Comparison of ENCODE assay signal across 11 cellular contexts in genomic region chr17:65243838-65244237, GRCh38.
DNase-seq lines count a peak whose midpoint lies in the region; ATAC-seq, FAIRE-seq and TF ChIP-seq lines count a peak whose summit lies in the region.
"Had no signal": no experiment of that assay in that cellular context is flagged by ENCODE, and none has a peak within 500 bp of the region (broad histone marks: within the 10 kb centered on the region; RNA-seq: fewer than 3 reads in every experiment).

No MANE protein-coding gene starts in this region.

- H3K9ac ChIP-seq in endothelial cell of umbilical vein (replicated peaks; ENCODE audit: extremely low read depth, insufficient read depth, low read length) (no peak overlapping the region), parathyroid adenoma (no peak overlapping the region)

- ATAC-seq in naive thymus-derived CD4-positive, alpha-beta T cell: no peak
- ATAC-seq in GM19035 (IDR thresholded peaks at IDR 0.05; ENCODE audit: unreplicated experiment): no peak

- no peak overlapping the region for H3K4me3 ChIP-seq in endothelial cell of umbilical vein (replicated peaks in 1 of 3; ENCODE audit: insufficient read depth in 1 of 3, low read depth in 1 of 3, low read length in 3 of 3)
- H3K4me3 ChIP-seq in parathyroid adenoma (ENCODE audit: low read depth, low read length): no peak overlapping the region
- H3K4me3 ChIP-seq in naive thymus-derived CD4-positive, alpha-beta T cell (ENCODE audit: low read length): no peak overlapping the region

- dilution Hi-C loops in endothelial cell of umbilical vein (cut with MboI; ENCODE audit: extremely low pct_ligation_motif_present, low sequenced_read_pairs): no loop called here

- H4K20me1 ChIP-seq in endothelial cell of umbilical vein (replicated peaks; ENCODE audit: control insufficient read depth, extremely low read depth, insufficient read depth, low read length): no peaks in the 10 kb centered on the region

- no peaks in the 10 kb centered on the region for H3K27me3 ChIP-seq in endothelial cell of umbilical vein (ENCODE audit: control insufficient read depth in 2 of 2, insufficient read depth in 2 of 2, low read length in 2 of 2)
- no peaks in the 10 kb centered on the region for H3K27me3 ChIP-seq in parathyroid adenoma (ENCODE audit: control insufficient read depth, insufficient read depth, low read length)
- H3K27me3 ChIP-seq in naive thymus-derived CD4-positive, alpha-beta T cell (ENCODE audit: control insufficient read depth in 2 of 2, insufficient read depth in 2 of 2, low read length in 2 of 2): no peaks in the 10 kb centered on the region

- H3K36me3 ChIP-seq in endothelial cell of umbilical vein (ENCODE audit: control insufficient read depth in 2 of 2, extremely low read depth in 1 of 2, insufficient read depth in 2 of 2, low read length in 2 of 2): no peaks in the 10 kb centered on the region
- H3K36me3 ChIP-seq in parathyroid adenoma (ENCODE audit: control insufficient read depth, insufficient read depth, low read length): no peaks in the 10 kb centered on the region
- H3K36me3 ChIP-seq in naive thymus-derived CD4-positive, alpha-beta T cell (ENCODE audit: control insufficient read depth in 2 of 3, insufficient read depth in 3 of 3, low read length in 3 of 3): no peaks in the 10 kb centered on the region

- TF ChIP-seq CTCF in endothelial cell of umbilical vein (IDR thresholded peaks at IDR 0.05; ENCODE audit: extremely low read depth in 1 of 2, insufficient read depth in 1 of 2, low read depth in 1 of 2, low read length in 2 of 2): no peak
- TF ChIP-seq CTCF in parathyroid adenoma (IDR thresholded peaks at IDR 0.05): no peak

- no TSS peak for BruUV-seq in endothelial cell of umbilical vein (replicated peaks; lab: Mats Ljungman, UMichigan)

- POLR2A ChIA-PET in endothelial cell of umbilical vein (lab: Charles Lee): no interaction called here
- POLR2A ChIA-PET in naive thymus-derived CD4-positive, alpha-beta T cell (lab: Charles Lee): no interaction called here

- DNase-seq in DMS53 (lab: John Stamatoyannopoulos, UW) (peak; percentile 10), DMS53 treated with DMSO at 0.1 percent for 48 hours (lab: John Stamatoyannopoulos, UW; ENCODE audit: unreplicated experiment) (no peak), NCI-H510A treated with DMSO at 0.1 percent for 48 hours (lab: John Stamatoyannopoulos, UW) (peak; percentile 31), endothelial cell of umbilical vein (ENCODE audit: low read depth, low spot score) (peak; percentile 17)
- no peak for DNase-seq in activated T-cell treated with anti-CD3 and anti-CD28 coated beads, Interleukin-2, amount 50 U/mL, for 1 hour
- no peak for DNase-seq in naive thymus-derived CD4-positive, alpha-beta T cell
- DNase-seq: stimulated activated CD4-positive, alpha-beta T cell treated with anti-CD3 and anti-CD28 coated beads, Interleukin-4, amount 100 ng/mL, for 4 hours had no signal

- H3K27me3 Mint-ChIP-seq in naive thymus-derived CD4-positive, alpha-beta T cell: peaks cover 0 to 19% (median 11%) of the 10 kb centered on the region in 5 donors

- no peak for FAIRE-seq in endothelial cell of umbilical vein (lab: Jason Lieb, UNC)
- FAIRE-seq: GM19239 had no signal

- H3K4me1 ChIP-seq in endothelial cell of umbilical vein (ENCODE audit: control insufficient read depth, extremely low read depth, insufficient read depth, low read length): no peaks in the 10 kb centered on the region
- H3K4me1 ChIP-seq in parathyroid adenoma: peaks cover 3% of the 10 kb centered on the region
- no peaks in the 10 kb centered on the region for H3K4me1 ChIP-seq in naive thymus-derived CD4-positive, alpha-beta T cell (ENCODE audit: control insufficient read depth in 2 of 2, insufficient read depth in 2 of 2, low read length in 2 of 2)

- no peak overlapping the region for H3K4me2 ChIP-seq in endothelial cell of umbilical vein (ENCODE audit: insufficient read depth, low read length)
- H3K4me2 ChIP-seq in parathyroid adenoma (ENCODE audit: low read length): no peak overlapping the region

- intact Hi-C loops in endothelial cell of umbilical vein (cut with micrococcal nuclease): no loop called here
- intact Hi-C loops in naive thymus-derived CD4-positive, alpha-beta T cell (cut with micrococcal nuclease): no loop called here

- no peaks in the 10 kb centered on the region for H3K79me2 ChIP-seq in endothelial cell of umbilical vein (ENCODE audit: control insufficient read depth, insufficient read depth, low read length)
- H3K79me2 ChIP-seq in parathyroid adenoma: no peaks in the 10 kb centered on the region

- H3K9me1 ChIP-seq in endothelial cell of umbilical vein (replicated peaks; ENCODE audit: control insufficient read depth, extremely low read depth, insufficient read depth, low read length): no peaks in the 10 kb centered on the region

- no peaks in the 10 kb centered on the region for H3K36me3 Mint-ChIP-seq in naive thymus-derived CD4-positive, alpha-beta T cell

- H2AFZ ChIP-seq in endothelial cell of umbilical vein (ENCODE audit: low read depth, low read length) (no peak overlapping the region), parathyroid adenoma (peak overlapping the region; percentile 64)

- peaks cover 0 to 3% (median 0%) of the 10 kb centered on the region in 11 donors for H3K9me3 Mint-ChIP-seq in naive thymus-derived CD4-positive, alpha-beta T cell

- no peak overlapping the region for H3K4me3 Mint-ChIP-seq in naive thymus-derived CD4-positive, alpha-beta T cell

- H3K9me3 ChIP-seq in endothelial cell of umbilical vein (replicated peaks; ENCODE audit: control insufficient read depth, insufficient read depth, low read length): no peaks in the 10 kb centered on the region
- no peaks in the 10 kb centered on the region for H3K9me3 ChIP-seq in parathyroid adenoma (ENCODE audit: control insufficient read depth, low read length)
- H3K9me3 ChIP-seq in naive thymus-derived CD4-positive, alpha-beta T cell (ENCODE audit: control insufficient read depth in 2 of 3, low read length in 3 of 3): no peaks in the 10 kb centered on the region

- no peak overlapping the region for H3K27ac Mint-ChIP-seq in naive thymus-derived CD4-positive, alpha-beta T cell

- no peak for TF ChIP-seq POLR2A in endothelial cell of umbilical vein (IDR thresholded peaks at IDR 0.05; ENCODE audit: low read depth, low read length)

- no peak overlapping the region for H3K27ac ChIP-seq in endothelial cell of umbilical vein (ENCODE audit: insufficient read depth, low read depth, low read length)
- no peak overlapping the region for H3K27ac ChIP-seq in parathyroid adenoma
- H3K27ac ChIP-seq in naive thymus-derived CD4-positive, alpha-beta T cell (ENCODE audit: low read depth, low read length): no peak overlapping the region
- H3K27ac ChIP-seq: 22Rv1 had no signal

- peaks cover 0 to 13% (median 3%) of the 10 kb centered on the region in 7 donors for H3K4me1 Mint-ChIP-seq in naive thymus-derived CD4-positive, alpha-beta T cell

- CTCF ChIA-PET in endothelial cell of umbilical vein (lab: Charles Lee): interaction anchor here (1.0 to 1.4 kb wide), 2 partner anchors 10 to 12 kb away, joined by 3 to 9 read pairs; no protein-coding TSS in a partner anchor
- CTCF ChIA-PET in naive thymus-derived CD4-positive, alpha-beta T cell (lab: Charles Lee): no interaction called here

TF ChIP-seq in endothelial cell of umbilical vein, 7 proteins besides CTCF, POLR2A, EP300 and RAD21:
- no peak for TF ChIP-seq JUN (IDR thresholded peaks at IDR 0.05; ENCODE audit: borderline replicate concordance, insufficient read depth, insufficient read length, low read depth)
- TF ChIP-seq EZH2 (IDR thresholded peaks at IDR 0.05; ENCODE audit: borderline replicate concordance, low read depth, low read length, severe bottlenecking): no peak
- no peak for TF ChIP-seq MYC (IDR thresholded peaks at IDR 0.05; ENCODE audit: low read depth, low read length)
- TF ChIP-seq MAX (IDR thresholded peaks at IDR 0.05; ENCODE audit: insufficient read depth, insufficient read length): no peak
- TF ChIP-seq FOS (IDR thresholded peaks at IDR 0.05; ENCODE audit: borderline replicate concordance, insufficient read depth, low read length): no peak
- TF ChIP-seq GATA2 (IDR thresholded peaks at IDR 0.05; ENCODE audit: insufficient read depth, insufficient read length, low read depth, low read length): no peak
- TF ChIP-seq POLR2AphosphoS5 (IDR thresholded peaks at IDR 0.05; ENCODE audit: insufficient read depth, low read depth, low read length): no peak
TF ChIP-seq in endothelial cell of umbilical vein: peak in this region for 0.

Comparison
In these comparisons a context has a peak if more than half of its experiments do, and no peak if none do; other contexts are left out.
1. DNase-seq: peak in DMS53 (single experiment), NCI-H510A treated with DMSO at 0.1 percent for 48 hours (single experiment) and endothelial cell of umbilical vein (single experiment); none in DMS53 treated with DMSO at 0.1 percent for 48 hours (single experiment), activated T-cell treated with anti-CD3 and anti-CD28 coated beads, Interleukin-2, amount 50 U/mL, for 1 hour (single experiment) and naive thymus-derived CD4-positive, alpha-beta T cell (0 of 9).